37 cellular contexts compared by ENCODE assay signal in genomic region chr19:5751709-5752108, GRCh38. TPM values are rescaled to one million over a fixed set of nuclear protein-coding genes. Genes with fewer than 3 reads are reported as not detected.
"Had no signal": no experiment of that assay in that cellular context is flagged by ENCODE, and none has a peak within 500 bp of the region (broad histone marks: within the 10 kb centered on the region; RNA-seq: fewer than 3 reads in every experiment).

No MANE protein-coding gene starts in this region.

- H3K36me3 ChIP-seq: MG63 had no signal

- DNase-seq: Karpas-422, Kasumi-1, MG63, MM.1S, NCI-H1048, NCI-H1092, NCI-H1092 treated with DMSO at 0.1 percent for 48 hours, NCI-H1105, NCI-H1105 treated with DMSO at 0.1 percent for 48 hours, NCI-H1417, NCI-H1417 treated with DMSO at 0.1 percent for 48 hours, NCI-H1436, NCI-H1436 treated with DMSO at 0.1 percent for 48 hours, NCI-H146, NCI-H1694, NCI-H1694 treated with DMSO at 0.1 percent for 48 hours, NCI-H187, NCI-H187 treated with DMSO at 0.1 percent for 48 hours, NCI-H1930, NCI-H2029, NCI-H2029 treated with DMSO at 0.1 percent for 48 hours, NCI-H2081, NCI-H2081 treated with DMSO at 0.1 percent for 48 hours, NCI-H2107, NCI-H2171, NCI-H2171 treated with DMSO at 0.1 percent for 48 hours, NCI-H2227 treated with DMSO at 0.1 percent for 48 hours, NCI-H226, NCI-H345, NCI-H446, NCI-H446 treated with DMSO at 0.1 percent for 48 hours, NCI-H510A, NCI-H510A treated with DMSO at 0.1 percent for 48 hours had no signal

- H3K9me3 ChIP-seq: MG63 had no signal

- H3K27me3 ChIP-seq: MG63 had no signal

- H3K4me3 ChIP-seq: MG63 had no signal

RNA-seq across cellular contexts. Expression of gene CATSPERD, which starts 31.3 kb away (rescaled TPM):
- total RNA-seq: LHCN-M2, M059J, MCF 10A, NCI-H460 had no signal

RNA-seq across cellular contexts. Expression of gene NRTN, which starts 53.2 kb away (rescaled TPM):
- total RNA-seq: LHCN-M2 had no signal
